In genomic region chr22:21791635-21792625, GRCh38 we compare ENCODE assay signal across 10 cellular contexts. TPM values are rescaled to one million over a fixed set of nuclear protein-coding genes. Genes with fewer than 3 reads are reported as not detected.
DNase-seq lines count a peak whose midpoint lies in the region; ATAC-seq and TF ChIP-seq lines count a peak whose summit lies in the region.
"Had no signal": no experiment of that assay in that cellular context is flagged by ENCODE, and none has a peak within 500 bp of the region (broad histone marks: within the 10 kb centered on the region; RNA-seq: fewer than 3 reads in every experiment).

No MANE protein-coding gene starts in this region.

- H3K27ac ChIP-seq in ovary = no peak overlapping the region
- H3K27ac ChIP-seq: KMS-11 had no signal

- 72 to 76% (median 76%) methylated on average over 11 of the region's 11 CpGs for WGBS in ovary, 3 donors

- CTCF ChIA-PET in HEK293T (lab: Yijun Ruan, JAX) = no interaction called here

- H3K27ac Mint-ChIP-seq in nephron progenitor cell = peak overlapping the region; percentile 30

- peaks cover 2% of the 10 kb centered on the region for H3K36me3 ChIP-seq in GM06990 (ENCODE audit: control insufficient read depth, insufficient read depth, low read length)
- no peaks in the 10 kb centered on the region for H3K36me3 ChIP-seq in ovary

- no peak for TF ChIP-seq EP300 in ovary (IDR thresholded peaks at IDR 0.05)

- ATAC-seq in HG02970 (IDR thresholded peaks at IDR 0.05; ENCODE audit: low FRiP score, unreplicated experiment) (peak; percentile 64), HG03457 (IDR thresholded peaks at IDR 0.05; ENCODE audit: unreplicated experiment) (no peak)

- DNase-seq in GM06990 (ENCODE audit: extremely low read depth, insufficient read length) (peak; percentile 36), nephron progenitor cell (no peak), dedifferentiated amniotic fluid mesenchymal stem cell (ENCODE audit: extremely low spot score) (no peak), ovary (no peak), HEK293T (ENCODE audit: extremely low spot score) (no peak)
- peak; percentile 71 to 73 for DNase-seq in activated T-cell treated with anti-CD3 and anti-CD28 coated beads, Interleukin-2, amount 50 U/mL, for 48 hours
- DNase-seq: mesendoderm had no signal

- TF ChIP-seq POLR2A in ovary (IDR thresholded peaks at IDR 0.05) = no peak

- H3K27me3 ChIP-seq in GM06990 (replicated peaks; ENCODE audit: control insufficient read depth, insufficient read depth, low read length) (no peaks in the 10 kb centered on the region), ovary (no peaks in the 10 kb centered on the region)

- no peak overlapping the region for H3K4me3 Mint-ChIP-seq in nephron progenitor cell

- no peaks in the 10 kb centered on the region for H3K27me3 Mint-ChIP-seq in nephron progenitor cell (ENCODE audit: low read depth, poor library complexity)

- no peaks in the 10 kb centered on the region for H3K4me1 ChIP-seq in ovary (ENCODE audit: insufficient read depth)

- H3K4me3 ChIP-seq in GM06990 (replicated peaks; ENCODE audit: low read depth, low read length) = no peak overlapping the region
- H3K4me3 ChIP-seq in ovary = no peak overlapping the region

- POLR2A ChIA-PET in HEK293T (lab: Yijun Ruan, JAX) = no interaction called here

- H3K36me3 Mint-ChIP-seq in nephron progenitor cell (ENCODE audit: low read depth) = peaks cover 40% of the 10 kb centered on the region

- no peaks in the 10 kb centered on the region for H3K4me1 Mint-ChIP-seq in nephron progenitor cell

- intact Hi-C loops in ovary (cut with DNase I) = loop anchor here in 1 of 4 donors (10.0 kb wide), 1 partner anchor 77 kb away; no protein-coding TSS in a partner anchor

- no peaks in the 10 kb centered on the region for H3K9me3 ChIP-seq in ovary

- H3K9me3 Mint-ChIP-seq in nephron progenitor cell = no peaks in the 10 kb centered on the region

- TF ChIP-seq CTCF in GM06990 (IDR thresholded peaks at IDR 0.05; ENCODE audit: insufficient read depth, low read length, poor library complexity, severe bottlenecking) = no peak
- no peak for TF ChIP-seq CTCF in nephron progenitor cell (IDR thresholded peaks at IDR 0.05)
- no peak for TF ChIP-seq CTCF in ovary (IDR thresholded peaks at IDR 0.05)

TF ChIP-seq in HEK293T, 16 proteins besides CTCF, POLR2A, EP300 and RAD21:
- TF ChIP-seq ELF4 (IDR thresholded peaks at IDR 0.05) (no peak), SUZ12 (IDR thresholded peaks at IDR 0.05) (no peak), BHLHE40 (IDR thresholded peaks at IDR 0.05; ENCODE audit: borderline replicate concordance) (no peak), FOXM1 (IDR thresholded peaks at IDR 0.05; ENCODE audit: borderline replicate concordance) (no peak), FOXK2 (IDR thresholded peaks at IDR 0.05) (no peak), SP1 (IDR thresholded peaks at IDR 0.05) (no peak), ZNF384 (IDR thresholded peaks at IDR 0.05) (no peak), HDGF (IDR thresholded peaks at IDR 0.05; ENCODE audit: borderline replicate concordance) (no peak), NFRKB (IDR thresholded peaks at IDR 0.05) (no peak), CTBP1 (IDR thresholded peaks at IDR 0.05; ENCODE audit: borderline replicate concordance) (no peak), PKNOX1 (IDR thresholded peaks at IDR 0.05) (no peak), TARDBP (IDR thresholded peaks at IDR 0.05) (no peak), ARNT (IDR thresholded peaks at IDR 0.05) (no peak), FOXA1 (IDR thresholded peaks at IDR 0.05) (no peak), LEF1 (IDR thresholded peaks at IDR 0.05; ENCODE audit: borderline replicate concordance) (no peak), L3MBTL2 (conservative IDR thresholded peaks at IDR 0.05) (no peak)

RNA-seq across cellular contexts. Expression of gene YPEL1, which starts 56.3 kb away (rescaled TPM):
- total RNA-seq in ovary = 10 to 100 TPM in 2 of 7 donors, 1 to 10 TPM in 5; 2.9 to 11.4 (median 7.0) TPM
- 10 to 100 TPM in 1 of 2 donors, 1 to 10 TPM in 1; 8.5 to 10.2 TPM for polyA plus RNA-seq in ovary

Comparison
In these comparisons a context has a peak if more than half of its experiments do, and no peak if none do; other contexts are left out.
1. DNase-seq: peak in GM06990 (single experiment) and activated T-cell treated with anti-CD3 and anti-CD28 coated beads, Interleukin-2, amount 50 U/mL, for 48 hours (2 of 2); none in nephron progenitor cell (single experiment), dedifferentiated amniotic fluid mesenchymal stem cell (single experiment), ovary (0 of 5) and HEK293T (single experiment).